In genomic region chr20:18669241-18670019, GRCh38 we compare ENCODE assay signal across 16 cellular contexts.
DNase-seq lines count a peak whose midpoint lies in the region; ATAC-seq, FAIRE-seq and TF ChIP-seq lines count a peak whose summit lies in the region.
"Had no signal": no experiment of that assay in that cellular context is flagged by ENCODE, and none has a peak within 500 bp of the region (broad histone marks: within the 10 kb centered on the region; RNA-seq: fewer than 3 reads in every experiment).

No MANE protein-coding gene starts in this region.

- H3K27me3 Mint-ChIP-seq in GM23338 (ENCODE audit: insufficient read depth, low read depth, poor library complexity): no peaks in the 10 kb centered on the region

- no peaks in the 10 kb centered on the region for H3K9me3 Mint-ChIP-seq in GM23338

- H3K9me2 ChIP-seq in GM23338 (ENCODE audit: insufficient read depth): no peaks in the 10 kb centered on the region

- H3K9me1 ChIP-seq in K562 (ENCODE audit: control insufficient read depth, insufficient read depth, low read length): peaks cover 2% of the 10 kb centered on the region

- peak overlapping the region; percentile 63 for H3K27ac Mint-ChIP-seq in GM23338

- H3K4me1 ChIP-seq in GM23338 (ENCODE audit: insufficient read depth) (peaks cover 3% of the 10 kb centered on the region; the same call in 1 of the 2 replicates), K562 (replicated peaks in 1 of 2; ENCODE audit: control insufficient read depth in 2 of 2, insufficient read depth in 2 of 2, low read length in 2 of 2) (no peaks in the 10 kb centered on the region), rectal smooth muscle tissue (ENCODE audit: control insufficient read depth, insufficient read depth, low read length) (peaks cover 30% of the 10 kb centered on the region), breast epithelium (no peaks in the 10 kb centered on the region)

- H3K4me3 Mint-ChIP-seq in GM23338: no peak overlapping the region

- no peaks in the 10 kb centered on the region for H3K79me2 ChIP-seq in GM23338 (replicated peaks; ENCODE audit: insufficient read depth)
- no peaks in the 10 kb centered on the region for H3K79me2 ChIP-seq in K562 (ENCODE audit: control insufficient read depth, insufficient read depth, low read length)

- peak; percentile 46 for ATAC-seq in GM23338
- no peak for ATAC-seq in K562
- ATAC-seq: A549 had no signal

- DNase-seq in GM23338 (ENCODE audit: low spot score) (peak; percentile 31), K562 (ENCODE audit: extremely low read depth in 1 of 4, low spot score in 3 of 4) (no peak), islet precursor cell (peak; percentile 77), breast epithelium (ENCODE audit: low spot score in 2 of 2) (no peak), COLO668 (lab: John Stamatoyannopoulos, UW; ENCODE audit: unreplicated experiment) (no peak), ecto neural progenitor cell (ENCODE audit: low spot score) (no peak), GM19238 (ENCODE audit: insufficient read length, low spot score) (no peak)
- DNase-seq: Calu3, GDM1, NCI-H1436 treated with DMSO at 0.1 percent for 48 hours, NCI-H2081, NCI-H2227 treated with DMSO at 0.1 percent for 48 hours, NCI-H526 treated with DMSO at 0.1 percent for 48 hours had no signal

- no peak for TF ChIP-seq RAD21 in K562 (CRISPR knock-in tag; conservative IDR thresholded peaks at IDR 0.05 in 1 of 2, IDR thresholded peaks at IDR 0.05 in 1 of 2)

- H3K27ac ChIP-seq in GM23338 (ENCODE audit: low read depth) (no peak overlapping the region), K562 (ENCODE audit: extremely low read depth, low read depth, low read length) (no peak overlapping the region), rectal smooth muscle tissue (ENCODE audit: low read depth, low read length) (peak overlapping the region; percentile 68), breast epithelium (no peak overlapping the region)
- H3K27ac ChIP-seq: A549 had no signal

- H3K27me3 ChIP-seq in GM23338 (ENCODE audit: insufficient read depth): no peaks in the 10 kb centered on the region
- no peaks in the 10 kb centered on the region; a peak in 1 of 5 replicates for H3K27me3 ChIP-seq in K562 (ENCODE audit: control insufficient read depth in 2 of 2, insufficient read depth in 2 of 2, low read length in 2 of 2)
- no peaks in the 10 kb centered on the region for H3K27me3 ChIP-seq in rectal smooth muscle tissue (ENCODE audit: control insufficient read depth, insufficient read depth, low read length)
- no peaks in the 10 kb centered on the region for H3K27me3 ChIP-seq in breast epithelium

- H3K9ac ChIP-seq in K562 (ENCODE audit: insufficient read depth in 1 of 2, low read depth in 2 of 2, low read length in 2 of 2) (no peak overlapping the region), rectal smooth muscle tissue (ENCODE audit: low read length) (no peak overlapping the region)

- no TSS peak for BruUV-seq in K562 (replicated peaks; lab: Mats Ljungman, UMichigan)

- no peaks in the 10 kb centered on the region for H3K36me3 Mint-ChIP-seq in GM23338 (ENCODE audit: low read depth)

- H3K4me2 ChIP-seq in GM23338 (no peak overlapping the region), K562 (ENCODE audit: insufficient read depth, low read length) (no peak overlapping the region)
- H3K4me2 ChIP-seq: A549 had no signal

- TF ChIP-seq CTCF in GM23338 (conservative IDR thresholded peaks at IDR 0.05; ENCODE audit: low read depth in 2 of 2) (no peak), K562 (IDR thresholded peaks at IDR 0.05 in 2 of 3, conservative IDR thresholded peaks at IDR 0.05 in 1 of 3; ENCODE audit: insufficient read depth in 2 of 3, low read depth in 1 of 3, low read length in 3 of 3) (no peak), breast epithelium (IDR thresholded peaks at IDR 0.05) (no peak)

- CTCF ChIA-PET in K562 (lab: Yijun Ruan, JAX; ENCODE audit: low intra/inter-chr PET ratio): no interaction called here

- TF ChIP-seq EP300 in K562 (IDR thresholded peaks at IDR 0.05; ENCODE audit: low read length): no peak

- H3K4me1 Mint-ChIP-seq in GM23338: peaks cover 22% of the 10 kb centered on the region

- no peaks in the 10 kb centered on the region for H3F3A ChIP-seq in GM23338 (replicated peaks; ENCODE audit: low read depth)

- intact Hi-C loops in K562 (cut with micrococcal nuclease): no loop called here
- intact Hi-C loops in breast epithelium (cut with DNase I; ENCODE audit: low total_unique reads): no loop called here

- TF ChIP-seq POLR2A in K562 (conservative IDR thresholded peaks at IDR 0.05) (no peak), breast epithelium (IDR thresholded peaks at IDR 0.05) (no peak)

- no peaks in the 10 kb centered on the region for H3K36me3 ChIP-seq in GM23338 (ENCODE audit: insufficient read depth)
- H3K36me3 ChIP-seq in K562 (ENCODE audit: control insufficient read depth, insufficient read depth, low read length): no peaks in the 10 kb centered on the region
- H3K36me3 ChIP-seq in rectal smooth muscle tissue (ENCODE audit: control insufficient read depth, insufficient read depth, low read length): no peaks in the 10 kb centered on the region
- no peaks in the 10 kb centered on the region for H3K36me3 ChIP-seq in breast epithelium

- in situ Hi-C loops in K562 (cut with MboI): no loop called here

- H4K20me1 ChIP-seq in GM23338 (replicated peaks; ENCODE audit: insufficient read depth) (no peaks in the 10 kb centered on the region), K562 (replicated peaks; ENCODE audit: control insufficient read depth, insufficient read depth, low read length) (peaks cover 4% of the 10 kb centered on the region; the same call in 1 of the 2 replicates)

- H3K9me3 ChIP-seq in K562 (replicated peaks; ENCODE audit: control insufficient read depth, insufficient read depth, low read depth, low read length): no peaks in the 10 kb centered on the region
- no peaks in the 10 kb centered on the region for H3K9me3 ChIP-seq in breast epithelium
- H3K9me3 ChIP-seq: A549 had no signal

- no peak for FAIRE-seq in K562 (lab: Jason Lieb, UNC)
- FAIRE-seq: A549, HTR-8/SVneo had no signal

- no peak overlapping the region for H2AFZ ChIP-seq in GM23338
- H2AFZ ChIP-seq in K562 (ENCODE audit: low read depth, low read length): no peak overlapping the region

- H3K4me3 ChIP-seq in GM23338 (no peak overlapping the region), K562 (no peak overlapping the region), rectal smooth muscle tissue (ENCODE audit: low read length) (no peak overlapping the region), breast epithelium (no peak overlapping the region)
- H3K4me3 ChIP-seq: A549 had no signal

- WGBS in K562 (ENCODE audit: insufficient coverage, low coverage, missing lambda C conversion rate): 37% methylated on average over 9 of the region's 15 CpGs

- POLR2A ChIA-PET in K562 (lab: Yijun Ruan, JAX): no interaction called here

TF ChIP-seq in GM23338, 12 proteins besides CTCF, POLR2A, EP300 and RAD21 (continues in another document):
- TF ChIP-seq CREB1 (CRISPR knock-in tag; IDR thresholded peaks at IDR 0.05; ENCODE audit: low read depth) (no peak), NANOG (IDR thresholded peaks at IDR 0.05; ENCODE audit: borderline replicate concordance) (no peak), ETS1 (IDR thresholded peaks at IDR 0.05) (no peak), JUNB (IDR thresholded peaks at IDR 0.05; ENCODE audit: unreplicated experiment) (no peak), ZNF114 (CRISPR knock-in tag; IDR thresholded peaks at IDR 0.05) (no peak), EZH2 (IDR thresholded peaks at IDR 0.05; ENCODE audit: low read depth, unreplicated experiment) (no peak), ZNF331 (CRISPR knock-in tag; IDR thresholded peaks at IDR 0.05; ENCODE audit: low read depth) (no peak)

TF ChIP-seq in K562, 482 proteins besides CTCF, POLR2A, EP300 and RAD21:
- TF ChIP-seq FOXJ2 (tag; IDR thresholded peaks at IDR 0.05) (no peak), PRDM10 (IDR thresholded peaks at IDR 0.05; ENCODE audit: partially characterized antibody) (peak; percentile 13), TAF1 (IDR thresholded peaks at IDR 0.05; ENCODE audit: control insufficient read depth, extremely low read depth, insufficient read depth, low read length, severe bottlenecking) (no peak), ATF3 (IDR thresholded peaks at IDR 0.05) (no peak), ATF3 (CRISPR knock-in tag; conservative IDR thresholded peaks at IDR 0.05) (no peak), ZNF140 (CRISPR knock-in tag; IDR thresholded peaks at IDR 0.05) (no peak), ZBTB1 (CRISPR knock-in tag; IDR thresholded peaks at IDR 0.05; ENCODE audit: borderline replicate concordance, low read depth) (no peak), BCL6 (CRISPR knock-in tag; IDR thresholded peaks at IDR 0.05) (no peak)
TF ChIP-seq in K562: peak in this region for 1.

Comparison
In these comparisons a context has a peak if more than half of its experiments do, and no peak if none do; other contexts are left out.
1. DNase-seq: peak in GM23338 (single experiment) and islet precursor cell (single experiment); none in K562 (0 of 4), breast epithelium (0 of 2), COLO668 (single experiment), ecto neural progenitor cell (single experiment) and GM19238 (single experiment).